ENCODE assay signal across 1 cellular context in the genomic region with DNA sequence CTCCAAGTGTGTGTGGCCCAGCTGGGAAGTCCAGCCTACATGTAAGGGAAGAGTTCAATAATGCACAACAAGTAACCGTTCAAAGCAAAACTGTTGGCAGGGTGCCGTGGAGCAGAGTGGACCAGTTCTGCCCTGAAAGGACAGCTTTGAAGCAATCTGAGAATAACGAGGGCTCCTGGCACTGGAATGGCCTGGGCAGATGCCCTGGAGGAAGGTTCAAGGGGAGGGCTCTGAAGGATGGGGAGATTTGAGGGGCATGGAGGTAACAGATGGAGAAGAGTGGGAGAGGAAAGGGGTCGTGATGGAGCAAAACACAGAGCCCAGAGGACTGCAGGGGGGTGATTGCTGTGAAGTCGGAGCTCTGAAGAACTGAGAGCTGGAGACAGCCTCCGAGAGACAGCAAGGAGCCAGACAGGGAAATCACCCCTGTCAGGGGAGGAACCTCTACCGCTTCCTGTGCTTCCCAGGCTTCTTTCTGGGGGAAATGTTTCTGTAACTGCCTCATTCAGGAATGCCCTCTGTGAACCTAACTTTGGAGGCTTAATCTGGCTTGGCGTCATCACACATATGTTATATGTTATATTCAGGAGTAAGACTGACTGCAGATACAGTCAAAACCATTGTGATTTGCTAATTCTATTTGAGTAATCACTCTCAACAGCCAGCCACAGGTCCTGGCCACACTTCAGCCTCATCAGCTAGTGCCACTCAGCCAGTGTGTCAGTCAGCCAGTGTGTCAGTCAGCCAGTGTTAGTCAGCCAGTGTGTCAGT.
TF ChIP-seq lines count a peak whose summit lies in the region.

No MANE protein-coding gene starts in this region.

TF ChIP-seq in GM12878, 131 proteins besides CTCF, POLR2A, EP300 and RAD21:
- TF ChIP-seq, protein P1, sequence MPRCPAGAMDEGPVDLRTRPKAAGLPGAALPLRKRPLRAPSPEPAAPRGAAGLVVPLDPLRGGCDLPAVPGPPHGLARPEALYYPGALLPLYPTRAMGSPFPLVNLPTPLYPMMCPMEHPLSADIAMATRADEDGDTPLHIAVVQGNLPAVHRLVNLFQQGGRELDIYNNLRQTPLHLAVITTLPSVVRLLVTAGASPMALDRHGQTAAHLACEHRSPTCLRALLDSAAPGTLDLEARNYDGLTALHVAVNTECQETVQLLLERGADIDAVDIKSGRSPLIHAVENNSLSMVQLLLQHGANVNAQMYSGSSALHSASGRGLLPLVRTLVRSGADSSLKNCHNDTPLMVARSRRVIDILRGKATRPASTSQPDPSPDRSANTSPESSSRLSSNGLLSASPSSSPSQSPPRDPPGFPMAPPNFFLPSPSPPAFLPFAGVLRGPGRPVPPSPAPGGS (IDR thresholded peaks at IDR 0.05; ENCODE audit: borderline replicate concordance, insufficient read depth, low read depth, low read length, poor library complexity, severe bottlenecking), result peak; percentile 47
- TF ChIP-seq, protein P2, sequence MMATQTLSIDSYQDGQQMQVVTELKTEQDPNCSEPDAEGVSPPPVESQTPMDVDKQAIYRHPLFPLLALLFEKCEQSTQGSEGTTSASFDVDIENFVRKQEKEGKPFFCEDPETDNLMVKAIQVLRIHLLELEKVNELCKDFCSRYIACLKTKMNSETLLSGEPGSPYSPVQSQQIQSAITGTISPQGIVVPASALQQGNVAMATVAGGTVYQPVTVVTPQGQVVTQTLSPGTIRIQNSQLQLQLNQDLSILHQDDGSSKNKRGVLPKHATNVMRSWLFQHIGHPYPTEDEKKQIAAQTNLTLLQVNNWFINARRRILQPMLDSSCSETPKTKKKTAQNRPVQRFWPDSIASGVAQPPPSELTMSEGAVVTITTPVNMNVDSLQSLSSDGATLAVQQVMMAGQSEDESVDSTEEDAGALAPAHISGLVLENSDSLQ (IDR thresholded peaks at IDR 0.05), result 0 out of 2 replicates have a peak, but pooled peaks have one; percentile 12
- TF ChIP-seq, protein P3, sequence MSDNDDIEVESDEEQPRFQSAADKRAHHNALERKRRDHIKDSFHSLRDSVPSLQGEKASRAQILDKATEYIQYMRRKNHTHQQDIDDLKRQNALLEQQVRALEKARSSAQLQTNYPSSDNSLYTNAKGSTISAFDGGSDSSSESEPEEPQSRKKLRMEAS (IDR thresholded peaks at IDR 0.05; ENCODE audit: low read depth, low read length), result no peak
